ENCODE assay signal across 3 cellular contexts in genomic region chr5:72316-73180, GRCh38. TPM values are rescaled to one million over a fixed set of nuclear protein-coding genes. Genes with fewer than 3 reads are reported as not detected.
"Had no signal": no experiment of that assay in that cellular context is flagged by ENCODE, and none has a peak within 500 bp of the region (broad histone marks: within the 10 kb centered on the region; RNA-seq: fewer than 3 reads in every experiment).

No MANE protein-coding gene starts in this region.

RNA-seq across cellular contexts. Expression of gene PLEKHG4B, which starts 19.4 kb away (rescaled TPM):
- total RNA-seq: GM23248 had no signal
- polyA plus RNA-seq: GM23248, HepG2, IgD-negative memory B cell had no signal
